In genomic region chr7:29044529-29044928, GRCh38 we compare ENCODE assay signal across 19 cellular contexts.
DNase-seq lines count a peak whose midpoint lies in the region; TF ChIP-seq lines count a peak whose summit lies in the region.
"Had no signal": no experiment of that assay in that cellular context is flagged by ENCODE, and none has a peak within 500 bp of the region (broad histone marks: within the 10 kb centered on the region; RNA-seq: fewer than 3 reads in every experiment).

No MANE protein-coding gene starts in this region.

- H3K4me3 ChIP-seq in GM23248 (no peak overlapping the region), SK-N-MC (peak overlapping the region; percentile 40; the same call in 1 of the 2 replicates), MM.1S (ENCODE audit: low read length) (no peak overlapping the region)
- H3K4me3 ChIP-seq: HAP-1 had no signal

- H3F3A ChIP-seq in GM23248 (ENCODE audit: insufficient read depth) (no peaks in the 10 kb centered on the region; the same call in 1 of the 2 replicates), MM.1S (ENCODE audit: insufficient read depth, low read length) (no peaks in the 10 kb centered on the region)

- H3K9me3 ChIP-seq in GM23248 (ENCODE audit: low read depth) (no peaks in the 10 kb centered on the region), SK-N-MC (ENCODE audit: low read depth, low read length) (no peaks in the 10 kb centered on the region), MM.1S (replicated peaks; ENCODE audit: insufficient read depth, low read length) (no peaks in the 10 kb centered on the region)
- H3K9me3 ChIP-seq: Caco-2, HAP-1 had no signal

- DNase-seq in GM23248 (peak; percentile 50), SK-N-MC (ENCODE audit: low read depth, low spot score) (no peak), fibroblast of peridontal ligament (ENCODE audit: extremely low read depth) (peak; percentile 49), non-pigmented ciliary epithelial cell (ENCODE audit: low read depth) (peak; percentile 18), C1 segment of cervical spinal cord (lab: John Stamatoyannopoulos, UW) (no peak), NCI-H524 treated with DMSO at 0.1 percent for 48 hours (lab: John Stamatoyannopoulos, UW) (no peak), MM.1S (no peak)
- DNase-seq in activated CD4-positive, CD25-positive, alpha-beta regulatory T cell treated with anti-CD3 and anti-CD28 coated beads, Interleukin-2, amount 50 U/mL, for 72 hours, result no peak
- DNase-seq: AML-193, Caco-2, GDM1, KBM-7, MV-4-11, NCI-H1417, NCI-H1930, NCI-H774, SHP77, T-cell had no signal

- H3K4me2 ChIP-seq in GM23248 (ENCODE audit: unreplicated experiment), result no peak overlapping the region
- no peak overlapping the region for H3K4me2 ChIP-seq in MM.1S (ENCODE audit: low read depth, low read length)

- in situ Hi-C loops in GM23248 (cut with MboI), result no loop called here

- H3K4me1 ChIP-seq in GM23248 (ENCODE audit: insufficient read depth) (peaks cover 14% of the 10 kb centered on the region), MM.1S (ENCODE audit: low read length) (no peaks in the 10 kb centered on the region)
- H3K4me1 ChIP-seq: Caco-2 had no signal

- H3K36me3 ChIP-seq in GM23248 (ENCODE audit: low read depth), result no peaks in the 10 kb centered on the region
- H3K36me3 ChIP-seq in SK-N-MC (ENCODE audit: insufficient read depth, low read length), result no peaks in the 10 kb centered on the region
- no peaks in the 10 kb centered on the region for H3K36me3 ChIP-seq in MM.1S (replicated peaks; ENCODE audit: insufficient read depth, low read length)
- H3K36me3 ChIP-seq: HAP-1 had no signal

- no peaks in the 10 kb centered on the region for H3K9me2 ChIP-seq in GM23248 (ENCODE audit: insufficient read depth)
- no peaks in the 10 kb centered on the region for H3K9me2 ChIP-seq in MM.1S (replicated peaks; ENCODE audit: insufficient read depth, low read length)

- H2AFZ ChIP-seq in GM23248 (no peak overlapping the region), MM.1S (ENCODE audit: low read length) (no peak overlapping the region)

- no peak for TF ChIP-seq CTCF in MM.1S (IDR thresholded peaks at IDR 0.05; ENCODE audit: low read length)

- H4K20me1 ChIP-seq in GM23248 (ENCODE audit: insufficient read depth) (no peaks in the 10 kb centered on the region), MM.1S (ENCODE audit: insufficient read depth, low read length) (no peaks in the 10 kb centered on the region)

- H3K27me3 ChIP-seq in GM23248 (replicated peaks; ENCODE audit: insufficient read depth), result no peaks in the 10 kb centered on the region
- no peaks in the 10 kb centered on the region for H3K27me3 ChIP-seq in MM.1S (replicated peaks; ENCODE audit: insufficient read depth, low read length)

- no peak overlapping the region for H3K27ac ChIP-seq in GM23248
- peak overlapping the region; percentile 87 for H3K27ac ChIP-seq in SK-N-MC
- no peak overlapping the region for H3K27ac ChIP-seq in MM.1S (ENCODE audit: low read length)

- WGBS in GM23248 (ENCODE audit: low coverage in 1 of 2, low lambda C conversion rate in 2 of 2, missing lambda C conversion rate in 2 of 2), 2 experiments, result 27 to 28% methylated on average over 5 of the region's 5 CpGs

- H3K79me2 ChIP-seq in GM23248 (ENCODE audit: insufficient read depth) (no peaks in the 10 kb centered on the region), MM.1S (ENCODE audit: low read length) (no peaks in the 10 kb centered on the region)

- H3K9ac ChIP-seq in GM23248 (no peak overlapping the region), SK-N-MC (ENCODE audit: insufficient read length) (peak overlapping the region; percentile 6), MM.1S (ENCODE audit: low read length) (no peak overlapping the region)

Comparison
In these comparisons a context has a peak if more than half of its experiments do, and no peak if none do; other contexts are left out.
1. DNase-seq: peak in GM23248 (single experiment), fibroblast of peridontal ligament (single experiment) and non-pigmented ciliary epithelial cell (single experiment); none in SK-N-MC (single experiment), C1 segment of cervical spinal cord (0 of 14), activated CD4-positive, CD25-positive, alpha-beta regulatory T cell treated with anti-CD3 and anti-CD28 coated beads, Interleukin-2, amount 50 U/mL, for 72 hours (single experiment), NCI-H524 treated with DMSO at 0.1 percent for 48 hours (single experiment) and MM.1S (single experiment).